1 cellular context compared by ENCODE assay signal in the genomic region with DNA sequence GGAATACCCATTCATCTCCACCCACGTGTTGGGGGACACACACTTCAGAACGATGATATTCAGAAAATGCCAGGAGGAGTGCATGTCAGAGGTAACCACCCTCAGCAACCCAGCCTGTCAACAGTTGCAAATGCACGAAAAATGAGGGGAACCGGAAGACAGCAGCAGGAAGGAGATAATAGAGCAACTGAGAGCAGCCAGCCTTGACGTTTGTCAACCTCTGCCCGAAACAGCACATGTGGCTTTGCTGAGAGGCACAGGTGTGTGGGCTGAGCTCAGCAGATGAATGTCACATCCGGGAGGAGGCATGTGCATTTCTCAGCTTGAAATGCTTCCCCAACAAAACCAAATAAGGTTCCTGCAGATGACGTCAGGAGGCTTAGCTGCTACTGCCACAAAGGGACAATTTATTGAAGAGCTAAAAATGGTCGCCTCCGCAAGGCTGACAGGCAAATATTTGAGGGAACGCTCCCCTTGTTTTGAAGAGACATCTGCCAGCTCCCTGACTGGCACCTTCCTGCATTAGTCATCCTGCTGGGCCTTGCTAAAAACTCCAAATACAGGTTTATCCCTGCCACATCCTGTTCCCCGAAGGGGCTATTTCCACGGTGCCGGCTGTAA.
A peak's percentile ranks its signal among the peaks of the same experiment; 100 is the strongest.
TF ChIP-seq lines count a peak whose summit lies in the region.

No MANE protein-coding gene starts in this region.

TF ChIP-seq in GM12878, 131 proteins besides CTCF, POLR2A, EP300 and RAD21 (continued from another document):
- TF ChIP-seq, protein P1, sequence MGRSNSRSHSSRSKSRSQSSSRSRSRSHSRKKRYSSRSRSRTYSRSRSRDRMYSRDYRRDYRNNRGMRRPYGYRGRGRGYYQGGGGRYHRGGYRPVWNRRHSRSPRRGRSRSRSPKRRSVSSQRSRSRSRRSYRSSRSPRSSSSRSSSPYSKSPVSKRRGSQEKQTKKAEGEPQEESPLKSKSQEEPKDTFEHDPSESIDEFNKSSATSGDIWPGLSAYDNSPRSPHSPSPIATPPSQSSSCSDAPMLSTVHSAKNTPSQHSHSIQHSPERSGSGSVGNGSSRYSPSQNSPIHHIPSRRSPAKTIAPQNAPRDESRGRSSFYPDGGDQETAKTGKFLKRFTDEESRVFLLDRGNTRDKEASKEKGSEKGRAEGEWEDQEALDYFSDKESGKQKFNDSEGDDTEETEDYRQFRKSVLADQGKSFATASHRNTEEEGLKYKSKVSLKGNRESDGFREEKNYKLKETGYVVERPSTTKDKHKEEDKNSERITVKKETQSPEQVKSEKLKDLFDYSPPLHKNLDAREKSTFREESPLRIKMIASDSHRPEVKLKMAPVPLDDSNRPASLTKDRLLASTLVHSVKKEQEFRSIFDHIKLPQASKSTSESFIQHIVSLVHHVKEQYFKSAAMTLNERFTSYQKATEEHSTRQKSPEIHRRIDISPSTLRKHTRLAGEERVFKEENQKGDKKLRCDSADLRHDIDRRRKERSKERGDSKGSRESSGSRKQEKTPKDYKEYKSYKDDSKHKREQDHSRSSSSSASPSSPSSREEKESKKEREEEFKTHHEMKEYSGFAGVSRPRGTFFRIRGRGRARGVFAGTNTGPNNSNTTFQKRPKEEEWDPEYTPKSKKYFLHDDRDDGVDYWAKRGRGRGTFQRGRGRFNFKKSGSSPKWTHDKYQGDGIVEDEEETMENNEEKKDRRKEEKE (IDR thresholded peaks at IDR 0.05), result no peak
- peak; percentile 86 to 87; a peak in 3 of 4 replicates for TF ChIP-seq BHLHE40 (IDR thresholded peaks at IDR 0.05; ENCODE audit: borderline replicate concordance in 1 of 2, low read depth in 2 of 2, low read length in 1 of 2)
- peak in 1 of 2 experiments; percentile 79; a peak in 2 of 4 replicates for TF ChIP-seq ETV6 (conservative IDR thresholded peaks at IDR 0.05 in 1 of 2, IDR thresholded peaks at IDR 0.05 in 1 of 2; ENCODE audit: borderline replicate concordance in 1 of 2, low read depth in 1 of 2)
- TF ChIP-seq, protein P2, sequence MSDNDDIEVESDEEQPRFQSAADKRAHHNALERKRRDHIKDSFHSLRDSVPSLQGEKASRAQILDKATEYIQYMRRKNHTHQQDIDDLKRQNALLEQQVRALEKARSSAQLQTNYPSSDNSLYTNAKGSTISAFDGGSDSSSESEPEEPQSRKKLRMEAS (IDR thresholded peaks at IDR 0.05; ENCODE audit: low read depth, low read length), result peak; percentile 83
- peak; percentile 61 for TF ChIP-seq SP1 (IDR thresholded peaks at IDR 0.05; ENCODE audit: low read depth, low read length)
- peak; percentile 87 for TF ChIP-seq GABPA (IDR thresholded peaks at IDR 0.05; ENCODE audit: low read depth)
- TF ChIP-seq MTA2 (IDR thresholded peaks at IDR 0.05; ENCODE audit: low read depth), result peak; percentile 56; the same call in 1 of the 2 replicates
- TF ChIP-seq, protein P3, sequence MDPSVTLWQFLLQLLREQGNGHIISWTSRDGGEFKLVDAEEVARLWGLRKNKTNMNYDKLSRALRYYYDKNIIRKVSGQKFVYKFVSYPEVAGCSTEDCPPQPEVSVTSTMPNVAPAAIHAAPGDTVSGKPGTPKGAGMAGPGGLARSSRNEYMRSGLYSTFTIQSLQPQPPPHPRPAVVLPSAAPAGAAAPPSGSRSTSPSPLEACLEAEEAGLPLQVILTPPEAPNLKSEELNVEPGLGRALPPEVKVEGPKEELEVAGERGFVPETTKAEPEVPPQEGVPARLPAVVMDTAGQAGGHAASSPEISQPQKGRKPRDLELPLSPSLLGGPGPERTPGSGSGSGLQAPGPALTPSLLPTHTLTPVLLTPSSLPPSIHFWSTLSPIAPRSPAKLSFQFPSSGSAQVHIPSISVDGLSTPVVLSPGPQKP (IDR thresholded peaks at IDR 0.05; ENCODE audit: low read depth, low read length), result peak; percentile 53; the same call in 1 of the 2 replicates
- TF ChIP-seq IKZF2 (IDR thresholded peaks at IDR 0.05), result 0 out of 4 replicates have a peak, but pooled peaks have one; percentile 22 to 30
- no peak for TF ChIP-seq POLR2AphosphoS2 (IDR thresholded peaks at IDR 0.05; ENCODE audit: low read depth, low read length)
- TF ChIP-seq, protein P4, sequence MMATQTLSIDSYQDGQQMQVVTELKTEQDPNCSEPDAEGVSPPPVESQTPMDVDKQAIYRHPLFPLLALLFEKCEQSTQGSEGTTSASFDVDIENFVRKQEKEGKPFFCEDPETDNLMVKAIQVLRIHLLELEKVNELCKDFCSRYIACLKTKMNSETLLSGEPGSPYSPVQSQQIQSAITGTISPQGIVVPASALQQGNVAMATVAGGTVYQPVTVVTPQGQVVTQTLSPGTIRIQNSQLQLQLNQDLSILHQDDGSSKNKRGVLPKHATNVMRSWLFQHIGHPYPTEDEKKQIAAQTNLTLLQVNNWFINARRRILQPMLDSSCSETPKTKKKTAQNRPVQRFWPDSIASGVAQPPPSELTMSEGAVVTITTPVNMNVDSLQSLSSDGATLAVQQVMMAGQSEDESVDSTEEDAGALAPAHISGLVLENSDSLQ (IDR thresholded peaks at IDR 0.05), result peak; percentile 69
- no peak for TF ChIP-seq BMI1 (IDR thresholded peaks at IDR 0.05; ENCODE audit: borderline replicate concordance)
- TF ChIP-seq CBX5 (IDR thresholded peaks at IDR 0.05; ENCODE audit: low read depth), result peak; percentile 91
- TF ChIP-seq ZNF207 (IDR thresholded peaks at IDR 0.05; ENCODE audit: borderline replicate concordance), result no peak
- TF ChIP-seq PML (IDR thresholded peaks at IDR 0.05; ENCODE audit: low read length), result 0 out of 2 replicates have a peak, but pooled peaks have one; percentile 53
- TF ChIP-seq, protein P5, sequence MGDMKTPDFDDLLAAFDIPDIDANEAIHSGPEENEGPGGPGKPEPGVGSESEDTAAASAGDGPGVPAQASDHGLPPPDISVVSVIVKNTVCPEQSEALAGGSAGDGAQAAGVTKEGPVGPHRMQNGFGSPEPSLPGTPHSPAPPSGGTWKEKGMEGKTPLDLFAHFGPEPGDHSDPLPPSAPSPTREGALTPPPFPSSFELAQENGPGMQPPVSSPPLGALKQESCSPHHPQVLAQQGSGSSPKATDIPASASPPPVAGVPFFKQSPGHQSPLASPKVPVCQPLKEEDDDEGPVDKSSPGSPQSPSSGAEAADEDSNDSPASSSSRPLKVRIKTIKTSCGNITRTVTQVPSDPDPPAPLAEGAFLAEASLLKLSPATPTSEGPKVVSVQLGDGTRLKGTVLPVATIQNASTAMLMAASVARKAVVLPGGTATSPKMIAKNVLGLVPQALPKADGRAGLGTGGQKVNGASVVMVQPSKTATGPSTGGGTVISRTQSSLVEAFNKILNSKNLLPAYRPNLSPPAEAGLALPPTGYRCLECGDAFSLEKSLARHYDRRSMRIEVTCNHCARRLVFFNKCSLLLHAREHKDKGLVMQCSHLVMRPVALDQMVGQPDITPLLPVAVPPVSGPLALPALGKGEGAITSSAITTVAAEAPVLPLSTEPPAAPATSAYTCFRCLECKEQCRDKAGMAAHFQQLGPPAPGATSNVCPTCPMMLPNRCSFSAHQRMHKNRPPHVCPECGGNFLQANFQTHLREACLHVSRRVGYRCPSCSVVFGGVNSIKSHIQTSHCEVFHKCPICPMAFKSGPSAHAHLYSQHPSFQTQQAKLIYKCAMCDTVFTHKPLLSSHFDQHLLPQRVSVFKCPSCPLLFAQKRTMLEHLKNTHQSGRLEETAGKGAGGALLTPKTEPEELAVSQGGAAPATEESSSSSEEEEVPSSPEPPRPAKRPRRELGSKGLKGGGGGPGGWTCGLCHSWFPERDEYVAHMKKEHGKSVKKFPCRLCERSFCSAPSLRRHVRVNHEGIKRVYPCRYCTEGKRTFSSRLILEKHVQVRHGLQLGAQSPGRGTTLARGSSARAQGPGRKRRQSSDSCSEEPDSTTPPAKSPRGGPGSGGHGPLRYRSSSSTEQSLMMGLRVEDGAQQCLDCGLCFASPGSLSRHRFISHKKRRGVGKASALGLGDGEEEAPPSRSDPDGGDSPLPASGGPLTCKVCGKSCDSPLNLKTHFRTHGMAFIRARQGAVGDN (IDR thresholded peaks at IDR 0.05), result peak; percentile 68
- peak; percentile 45; the same call in 1 of the 2 replicates for TF ChIP-seq CHD2 (IDR thresholded peaks at IDR 0.05; ENCODE audit: borderline replicate concordance, low read depth, low read length)
- peak; percentile 9; the same call in 1 of the 2 replicates for TF ChIP-seq SPI1 (IDR thresholded peaks at IDR 0.05; ENCODE audit: borderline replicate concordance, insufficient read depth, low read depth, low read length)
- TF ChIP-seq CREM (IDR thresholded peaks at IDR 0.05; ENCODE audit: low read depth), result peak; percentile 93
- no peak for TF ChIP-seq YBX1 (IDR thresholded peaks at IDR 0.05)
- no peak for TF ChIP-seq ZNF384 (IDR thresholded peaks at IDR 0.05; ENCODE audit: borderline replicate concordance, low read depth, low read length)
- peak; percentile 86 for TF ChIP-seq RUNX3 (IDR thresholded peaks at IDR 0.05; ENCODE audit: low read length)
- TF ChIP-seq KLF5 (IDR thresholded peaks at IDR 0.05; ENCODE audit: partially characterized antibody), result no peak
- TF ChIP-seq CREB1 (IDR thresholded peaks at IDR 0.05; ENCODE audit: low read depth), result peak; percentile 93
